In the genomic region with DNA sequence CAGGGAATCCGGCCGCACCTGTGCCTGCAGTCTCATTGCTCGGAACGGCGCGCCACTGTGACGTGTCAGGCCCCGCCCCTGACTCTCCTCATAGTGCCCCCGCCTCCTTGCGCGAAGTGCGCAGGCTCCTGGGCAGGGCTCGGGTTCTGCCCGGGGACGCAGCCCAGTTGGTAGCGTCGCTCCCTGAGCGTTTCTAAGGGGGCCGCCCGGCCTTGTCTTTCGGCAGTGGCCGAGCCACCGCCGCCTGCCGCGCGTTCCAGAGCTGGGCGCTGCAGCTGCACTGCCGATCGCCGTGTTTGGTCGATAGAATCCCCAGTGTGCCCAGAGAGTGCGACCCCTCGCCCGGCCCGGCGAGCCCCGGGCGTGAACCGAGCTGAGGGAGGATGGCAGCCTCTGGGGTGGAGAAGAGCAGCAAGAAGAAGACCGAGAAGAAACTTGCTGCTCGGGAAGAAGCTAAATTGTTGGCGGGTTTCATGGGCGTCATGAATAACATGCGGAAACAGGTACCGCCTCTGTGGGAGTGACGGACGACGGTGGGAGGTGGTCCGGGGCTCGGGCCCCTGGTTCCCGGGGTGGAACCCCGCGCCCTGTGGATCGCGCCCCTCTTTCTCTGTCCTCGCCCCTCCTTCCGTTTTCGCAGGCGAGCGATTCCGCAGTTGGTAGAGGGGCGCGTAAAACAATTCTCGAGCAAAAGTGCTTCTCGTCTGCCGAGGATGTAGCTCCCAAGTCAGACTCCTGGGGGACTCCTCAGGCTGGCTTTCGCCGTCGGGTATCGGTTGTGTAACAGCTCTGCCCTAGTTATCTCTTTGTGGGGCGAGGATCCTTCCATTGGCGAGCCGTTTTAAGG, we compare ENCODE assay signal across 8 cellular contexts. TPM values are rescaled to one million over a fixed set of nuclear protein-coding genes. Genes with fewer than 3 reads are reported as not detected.
DNase-seq lines count a peak whose midpoint lies in the region; ATAC-seq and TF ChIP-seq lines count a peak whose summit lies in the region.

A gene with protein sequence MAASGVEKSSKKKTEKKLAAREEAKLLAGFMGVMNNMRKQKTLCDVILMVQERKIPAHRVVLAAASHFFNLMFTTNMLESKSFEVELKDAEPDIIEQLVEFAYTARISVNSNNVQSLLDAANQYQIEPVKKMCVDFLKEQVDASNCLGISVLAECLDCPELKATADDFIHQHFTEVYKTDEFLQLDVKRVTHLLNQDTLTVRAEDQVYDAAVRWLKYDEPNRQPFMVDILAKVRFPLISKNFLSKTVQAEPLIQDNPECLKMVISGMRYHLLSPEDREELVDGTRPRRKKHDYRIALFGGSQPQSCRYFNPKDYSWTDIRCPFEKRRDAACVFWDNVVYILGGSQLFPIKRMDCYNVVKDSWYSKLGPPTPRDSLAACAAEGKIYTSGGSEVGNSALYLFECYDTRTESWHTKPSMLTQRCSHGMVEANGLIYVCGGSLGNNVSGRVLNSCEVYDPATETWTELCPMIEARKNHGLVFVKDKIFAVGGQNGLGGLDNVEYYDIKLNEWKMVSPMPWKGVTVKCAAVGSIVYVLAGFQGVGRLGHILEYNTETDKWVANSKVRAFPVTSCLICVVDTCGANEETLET (plus strand): TSS at position 142 of the 847 bp plus-strand sequence. CDS start 242 bp downstream, at position 384.

- H3K36me3 Mint-ChIP-seq in naive B cell, result no peaks in the 10 kb centered on the region
- H3K36me3 Mint-ChIP-seq in stimulated activated naive B cell treated with anti-CD40 and anti-IgM and Interleukin-4, amounts not matched to agents 10 μg/mL and 1 μg/mL and 100 μg/mL, for 72 hours, result peaks cover 8 to 11% of the 10 kb centered on the region in 2 donors

- H3K27me3 Mint-ChIP-seq in naive B cell, result no peaks in the 10 kb centered on the region
- H3K27me3 Mint-ChIP-seq in stimulated activated naive B cell treated with anti-CD40 and anti-IgM and Interleukin-4, amounts not matched to agents 10 μg/mL and 1 μg/mL and 100 μg/mL, for 72 hours, result no peaks in the 10 kb centered on the region

- H3K36me3 ChIP-seq in DOHH2 (ENCODE audit: control insufficient read depth, low read length), result no peaks in the 10 kb centered on the region
- no peaks in the 10 kb centered on the region for H3K36me3 ChIP-seq in GM23248 (ENCODE audit: low read depth)

- TF ChIP-seq CTCF in DOHH2 (IDR thresholded peaks at IDR 0.05; ENCODE audit: low read depth, low read length, poor library complexity, severe bottlenecking), result no peak

- peaks cover 19% of the 10 kb centered on the region for H3K4me1 ChIP-seq in DOHH2 (ENCODE audit: control insufficient read depth, low read length)
- peaks cover 18% of the 10 kb centered on the region for H3K4me1 ChIP-seq in GM23248 (ENCODE audit: insufficient read depth)

- peak; percentile 98 for DNase-seq in GM23248
- peak; percentile 97 to 98 for DNase-seq in Kasumi-1 (lab: John Stamatoyannopoulos, UW)
- peak; percentile 94 for DNase-seq in RPMI7951 (ENCODE audit: low read depth)
- peak; percentile 93 to 94 for DNase-seq in activated T-helper 1 cell treated with anti-CD3 and anti-CD28 coated beads, Interleukin-2, amount 50 U/mL, for 16 hours (ENCODE audit: low read depth in 1 of 2, low spot score in 1 of 2)
- DNase-seq in fibroblast of gingiva (ENCODE audit: low read depth), result peak; percentile 87
- DNase-seq in naive B cell, result peak; percentile 94
- peak; percentile 94 for DNase-seq in stimulated activated naive B cell treated with anti-CD40 and anti-IgM and Interleukin-4, amounts not matched to agents 10 μg/mL and 1 μg/mL and 100 μg/mL, for 72 hours

- H3K9me3 Mint-ChIP-seq in naive B cell, result no peaks in the 10 kb centered on the region
- peaks cover 0 to 2% of the 10 kb centered on the region in 2 donors for H3K9me3 Mint-ChIP-seq in stimulated activated naive B cell treated with anti-CD40 and anti-IgM and Interleukin-4, amounts not matched to agents 10 μg/mL and 1 μg/mL and 100 μg/mL, for 72 hours

- peak within 1 kb of the TSS; percentile 92 for H3K9ac ChIP-seq in GM23248

- H3K9me2 ChIP-seq in DOHH2 (replicated peaks; ENCODE audit: control insufficient read depth, low read length), result no peaks in the 10 kb centered on the region
- no peaks in the 10 kb centered on the region for H3K9me2 ChIP-seq in GM23248 (ENCODE audit: insufficient read depth)

- peak within 1 kb of the TSS; percentile 90 to 98 (median 96) for H3K27ac Mint-ChIP-seq in naive B cell
- peak within 1 kb of the TSS; percentile 99 for H3K27ac Mint-ChIP-seq in stimulated activated naive B cell treated with anti-CD40 and anti-IgM and Interleukin-4, amounts not matched to agents 10 μg/mL and 1 μg/mL and 100 μg/mL, for 72 hours

- H3K4me3 Mint-ChIP-seq in naive B cell, result peak within 1 kb of the TSS; percentile 96 to 100 (median 99)
- H3K4me3 Mint-ChIP-seq in stimulated activated naive B cell treated with anti-CD40 and anti-IgM and Interleukin-4, amounts not matched to agents 10 μg/mL and 1 μg/mL and 100 μg/mL, for 72 hours, result peak within 1 kb of the TSS; percentile 99

- in situ Hi-C loops in GM23248 (cut with MboI), result no loop called here

- no peaks in the 10 kb centered on the region for H3K27me3 ChIP-seq in DOHH2 (ENCODE audit: control insufficient read depth, low read length)
- no peaks in the 10 kb centered on the region for H3K27me3 ChIP-seq in GM23248 (replicated peaks; ENCODE audit: insufficient read depth)

- H4K20me1 ChIP-seq in DOHH2 (ENCODE audit: control insufficient read depth, insufficient read depth, low read depth, low read length) (no peaks in the 10 kb centered on the region), GM23248 (ENCODE audit: insufficient read depth) (no peaks in the 10 kb centered on the region)

- no peaks in the 10 kb centered on the region for H3F3A ChIP-seq in DOHH2 (ENCODE audit: control insufficient read depth, insufficient read depth)
- H3F3A ChIP-seq in GM23248 (ENCODE audit: insufficient read depth), result 0 out of 2 replicates have a peak, but pooled peaks cover 8% of the 10 kb centered on the region

- peak; percentile 92 for ATAC-seq in naive B cell (ENCODE audit: low read depth in 2 of 2)
- ATAC-seq in stimulated activated naive B cell treated with anti-CD40 and anti-IgM and Interleukin-4, amounts not matched to agents 10 μg/mL and 1 μg/mL and 100 μg/mL, for 72 hours (replicated peaks), result peak; percentile 97 to 98

- H3K4me1 Mint-ChIP-seq in naive B cell, result peaks cover 28 to 35% (median 32%) of the 10 kb centered on the region in 3 donors
- peaks cover 13 to 40% of the 10 kb centered on the region in 2 donors for H3K4me1 Mint-ChIP-seq in stimulated activated naive B cell treated with anti-CD40 and anti-IgM and Interleukin-4, amounts not matched to agents 10 μg/mL and 1 μg/mL and 100 μg/mL, for 72 hours

- H3K79me2 ChIP-seq in DOHH2 (ENCODE audit: control insufficient read depth, low read length) (peaks cover 52% of the 10 kb centered on the region), GM23248 (ENCODE audit: insufficient read depth) (peaks cover 44% of the 10 kb centered on the region)

- H2AFZ ChIP-seq in GM23248, result peak within 1 kb of the TSS; percentile 99

- H3K9me3 ChIP-seq in DOHH2 (ENCODE audit: control insufficient read depth, insufficient read depth, low read length) (no peaks in the 10 kb centered on the region), GM23248 (ENCODE audit: low read depth) (no peaks in the 10 kb centered on the region)

- H3K4me3 ChIP-seq in DOHH2 (ENCODE audit: low read length), result peak within 1 kb of the TSS; percentile 77
- H3K4me3 ChIP-seq in GM23248, result peak within 1 kb of the TSS; percentile 95

- H3K27ac ChIP-seq in DOHH2 (ENCODE audit: low read depth, low read length), result peak within 1 kb of the TSS; percentile 69
- H3K27ac ChIP-seq in GM23248, result peak within 1 kb of the TSS; percentile 88

- H3K4me2 ChIP-seq in DOHH2 (ENCODE audit: low read length), result peak within 1 kb of the TSS; percentile 63
- peak within 1 kb of the TSS; percentile 94 for H3K4me2 ChIP-seq in GM23248 (ENCODE audit: unreplicated experiment)

- 0 to 1% methylated on average over 60 to 72 of the region's 74 CpGs for WGBS in GM23248 (ENCODE audit: low coverage in 1 of 2, low lambda C conversion rate in 2 of 2, missing lambda C conversion rate in 2 of 2), 2 experiments

RNA-seq across cellular contexts. Expression of the gene that starts here (rescaled TPM):
- total RNA-seq in GM23248 (2014; rRNA removed; shearing (Covaris generic)), result 34.9 and 57.7 TPM in 2 replicates
- polyA plus RNA-seq in GM23248 (2016; fragmentation: Nextera tagmentation; extraction: Ambion mirVana) (33.9 and 39.6 TPM in 2 replicates), naive B cell (ENCODE audit: low read depth in 6 of 6) (10 to 100 TPM; 15.0 to 21.6 (median 17.1) TPM)
- total RNA-seq in RPMI7951 (2014; rRNA removed; shearing (Covaris generic)), result 49.4 and 56.2 TPM in 2 replicates

Comparison
In these comparisons a context has a peak if more than half of its experiments do, and no peak if none do; other contexts are left out.
1. Peak in every context shown above with its lines: DNase-seq, ATAC-seq, H3K4me3 ChIP-seq and H3K27ac ChIP-seq.